In the genomic region with DNA sequence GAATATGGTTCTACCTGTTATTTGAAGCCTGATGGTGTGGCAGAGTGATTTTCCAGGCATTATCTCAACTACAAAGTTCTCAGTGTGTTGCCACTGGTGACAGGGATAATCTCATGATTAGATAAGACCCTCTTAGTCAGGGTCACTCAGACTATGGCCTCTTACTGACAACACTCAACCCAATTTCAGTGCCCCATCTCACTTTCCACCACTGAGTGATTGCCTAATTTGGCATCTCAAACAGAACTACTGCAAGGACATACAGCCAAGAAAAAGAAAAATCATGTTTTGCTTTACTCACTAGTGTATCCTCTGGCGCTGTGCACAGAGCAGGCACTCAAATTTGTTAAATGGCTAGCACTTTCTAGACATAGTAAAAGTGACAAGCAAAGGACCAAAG, we compare ENCODE assay signal across 33 cellular contexts. TPM values are rescaled to one million over a fixed set of nuclear protein-coding genes. Genes with fewer than 3 reads are reported as not detected.
"Had no signal": no experiment of that assay in that cellular context is flagged by ENCODE, and none has a peak within 500 bp of the region (broad histone marks: within the 10 kb centered on the region; RNA-seq: fewer than 3 reads in every experiment).

No MANE protein-coding gene starts in this region.

- H3K4me3 ChIP-seq: ascending aorta, Peyer's patch had no signal

- H3K27me3 ChIP-seq: ascending aorta, Peyer's patch had no signal

- H3K27ac ChIP-seq: ascending aorta, KMS-11, Peyer's patch, VCaP had no signal

- H3K9me3 ChIP-seq: ascending aorta, Peyer's patch had no signal

- DNase-seq: activated CD4-positive, alpha-beta T cell treated with anti-CD3 and anti-CD28 coated beads, Interleukin-2, amount 10 ng/mL, durations not matched to agents 24 days and 14 days; activated CD4-positive, alpha-beta T cell treated with anti-CD3 and anti-CD28 coated beads, Interleukin-2, amount 50 U/mL, for 4 hours; activated CD8-positive, alpha-beta T cell treated with anti-CD3 and anti-CD28 coated beads, Interleukin-2, amount 10 ng/mL, durations not matched to agents 7 days and 5 days; activated gamma-delta T cell; activated naive CD4-positive, alpha-beta T cell treated with Interleukin-2 at 50 U/mL for 16 hours; activated naive CD8-positive, alpha-beta T cell treated with anti-CD3 and anti-CD28 coated beads, Interleukin-2, amount 10 ng/mL, durations not matched to agents 7 days and 5 days; activated T-cell treated with anti-CD3 and anti-CD28 coated beads, Interleukin-2, amount 50 U/mL, for 24 hours; amygdala; MM.1S; MV-4-11; NCI-H1092; NCI-H1436 treated with DMSO at 0.1 percent for 48 hours; NCI-H187; NCI-H2029 treated with DMSO at 0.1 percent for 48 hours; NCI-H2107; NCI-H2171; NCI-H446; NCI-H510A treated with DMSO at 0.1 percent for 48 hours; NCI-H526 treated with DMSO at 0.1 percent for 48 hours; NCI-H774; PC-3; Peyer's patch; RPMI8226; SW 1271; T-helper 1 cell; T-helper 2 cell; T-helper 9 cell had no signal

- ATAC-seq: activated CD8-positive, alpha-beta T cell treated with anti-CD3 and anti-CD28 coated beads, Interleukin-2, amount 10 ng/mL, durations not matched to agents 7 days and 5 days; PC-3 had no signal

- H3K4me1 ChIP-seq: ascending aorta, Peyer's patch had no signal

RNA-seq across cellular contexts. Expression of a gene that starts 36.9 kb away (rescaled TPM):
- total RNA-seq: activated CD4-positive, alpha-beta T cell treated with anti-CD3 and anti-CD28 coated beads, Interleukin-2, amount 10 ng/mL, durations not matched to agents 24 days and 14 days; activated CD8-positive, alpha-beta T cell treated with anti-CD3 and anti-CD28 coated beads, Interleukin-2, amount 10 ng/mL, durations not matched to agents 7 days and 5 days; activated naive CD8-positive, alpha-beta T cell treated with anti-CD3 and anti-CD28 coated beads, Interleukin-2, amount 10 ng/mL, durations not matched to agents 7 days and 5 days; activated T-helper 2 cell treated with anti-CD3 and anti-CD28 coated beads, Interferon-gamma antibody, Interleukin-2, Interleukin-4, amounts not matched to agents 10 μg/mL and 5 μg/mL and 100 μg/mL, durations not matched to agents 14 hours and 24 hours and 36 hours; ascending aorta; cardiac septum; LHCN-M2; PC-3 had no signal
